ENCODE assay signal across 1 cellular context in genomic region chr22:28994522-28994921, GRCh38.
TF ChIP-seq lines count a peak whose summit lies in the region.

No MANE protein-coding gene starts in this region.

TF ChIP-seq in HepG2, 621 proteins besides CTCF, POLR2A, EP300 and RAD21 (continued from another document):
- no peak for TF ChIP-seq ZNF576 (CRISPR knock-in tag; IDR thresholded peaks at IDR 0.05)
- peak; percentile 36 to 65; a peak in 3 of 4 replicates for TF ChIP-seq MAFK (conservative IDR thresholded peaks at IDR 0.05 in 1 of 2, IDR thresholded peaks at IDR 0.05 in 1 of 2; ENCODE audit: low read length in 2 of 2)
